In genomic region chr19:40744554-40745401, GRCh38 we compare ENCODE assay signal across 1 cellular context.
TF ChIP-seq lines count a peak whose summit lies in the region.

No MANE protein-coding gene starts in this region.

TF ChIP-seq in GM23338, 12 proteins besides CTCF, POLR2A, EP300 and RAD21 (continued from another document):
- TF ChIP-seq REST (IDR thresholded peaks at IDR 0.05; ENCODE audit: unreplicated experiment) (no peak), ZNF462 (CRISPR knock-in tag; IDR thresholded peaks at IDR 0.05) (no peak), ZNF114 (CRISPR knock-in tag; IDR thresholded peaks at IDR 0.05) (no peak), ETS1 (IDR thresholded peaks at IDR 0.05) (no peak), POLR2AphosphoS5 (IDR thresholded peaks at IDR 0.05; ENCODE audit: low read depth) (no peak), NANOG (IDR thresholded peaks at IDR 0.05; ENCODE audit: borderline replicate concordance) (no peak), ZNF331 (CRISPR knock-in tag; IDR thresholded peaks at IDR 0.05; ENCODE audit: low read depth) (no peak), STAT1 (IDR thresholded peaks at IDR 0.05; ENCODE audit: unreplicated experiment) (no peak), EZH2 (IDR thresholded peaks at IDR 0.05; ENCODE audit: low read depth, unreplicated experiment) (no peak), EZH2phosphoT487 (IDR thresholded peaks at IDR 0.05; ENCODE audit: unreplicated experiment) (no peak), JUNB (IDR thresholded peaks at IDR 0.05; ENCODE audit: unreplicated experiment) (no peak)
